8 cellular contexts compared by ENCODE assay signal in genomic region chr2:127386764-127387654, GRCh38. TPM values are rescaled to one million over a fixed set of nuclear protein-coding genes. Genes with fewer than 3 reads are reported as not detected.
DNase-seq lines count a peak whose midpoint lies in the region; ATAC-seq and TF ChIP-seq lines count a peak whose summit lies in the region.

No MANE protein-coding gene starts in this region.

- H3K4me3 ChIP-seq in AG04450 (ENCODE audit: low read depth, low read length) = peak overlapping the region; percentile 78
- peak overlapping the region; percentile 88 for H3K4me3 ChIP-seq in choroid plexus epithelial cell (ENCODE audit: low read depth, low read length)

- no peaks in the 10 kb centered on the region for H3K27me3 ChIP-seq in AG04450 (ENCODE audit: control insufficient read depth, insufficient read depth, low read length)

- no peaks in the 10 kb centered on the region; the same call in 1 of the 2 replicates for H3K9me3 ChIP-seq in AG04450 (ENCODE audit: control insufficient read depth, insufficient read depth, low read length)

- peaks cover 70% of the 10 kb centered on the region for H3K4me1 Mint-ChIP-seq in activated CD4-positive, alpha-beta T cell treated with anti-CD3 and anti-CD28 coated beads for 36 hours

- ATAC-seq in GM19023 (IDR thresholded peaks at IDR 0.05; ENCODE audit: unreplicated experiment) = peak; percentile 73
- ATAC-seq in HG03196 (IDR thresholded peaks at IDR 0.05; ENCODE audit: unreplicated experiment) = peak; percentile 62
- peak; percentile 76 for ATAC-seq in activated CD4-positive, alpha-beta T cell treated with anti-CD3 and anti-CD28 coated beads for 36 hours
- peak; percentile 79 for ATAC-seq in left colon

- CTCF ChIA-PET in AG04450 (lab: Charles Lee) = interaction anchor here (0.6 to 1.8 kb wide), 3 partner anchors 63 to 737 kb away, joined by 3 to 4 read pairs (median 4); no protein-coding TSS in a partner anchor
- CTCF ChIA-PET in activated CD4-positive, alpha-beta T cell treated with anti-CD3 and anti-CD28 coated beads for 36 hours (lab: Charles Lee) = interaction anchor here (1.0 to 1.5 kb wide), 2 partner anchors 21 to 101 kb away, joined by 5 read pairs; no protein-coding TSS in a partner anchor

- DNase-seq in AG04450 (ENCODE audit: low read depth, low spot score) (peak; percentile 78), NCI-H446 treated with DMSO at 0.1 percent for 48 hours (lab: John Stamatoyannopoulos, UW) (peak; percentile 79), choroid plexus epithelial cell (ENCODE audit: low read depth) (peak; percentile 92), left colon (peak; percentile 87 to 88)
- peak; percentile 90 for DNase-seq in activated CD4-positive, alpha-beta T cell treated with anti-CD3 and anti-CD28 coated beads for 36 hours
- DNase-seq in stimulated activated CD4-positive, alpha-beta T cell treated with anti-CD3 and anti-CD28 coated beads, Interleukin-1b, Interleukin-23, amount 100 ng/mL, for 4 hours (ENCODE audit: low read depth in 2 of 2) = peak; percentile 53 to 68

- TF ChIP-seq CTCF in AG04450 (IDR thresholded peaks at IDR 0.05; ENCODE audit: low read depth, low read length) = no peak
- TF ChIP-seq CTCF in choroid plexus epithelial cell (conservative IDR thresholded peaks at IDR 0.05; ENCODE audit: low read depth, low read length) = no peak

- no peaks in the 10 kb centered on the region for H3K27me3 Mint-ChIP-seq in activated CD4-positive, alpha-beta T cell treated with anti-CD3 and anti-CD28 coated beads for 36 hours

- intact Hi-C loops in activated CD4-positive, alpha-beta T cell treated with anti-CD3 and anti-CD28 coated beads for 36 hours (cut with DNase I, micrococcal nuclease) = loop anchor here (1.0 to 10.0 kb wide), 8 partner anchors 32 to 732 kb away; partner anchors contain the start of genes IWS1 (in 2 of the 2), BIN1 (in 1 of the 2), GYPC (in 1 of the 2) and SFT2D3 (in 1 of the 2)
- intact Hi-C loops in left colon (cut with DNase I, micrococcal nuclease) = no loop called here

- POLR2A ChIA-PET in AG04450 (lab: Yijun Ruan, JAX) = interaction anchor here (0.6 kb wide), 1 partner anchor 32 kb away, joined by 3 read pairs; no protein-coding TSS in a partner anchor
- POLR2A ChIA-PET in activated CD4-positive, alpha-beta T cell treated with anti-CD3 and anti-CD28 coated beads for 36 hours (lab: Charles Lee) = no interaction called here

- H3K36me3 Mint-ChIP-seq in activated CD4-positive, alpha-beta T cell treated with anti-CD3 and anti-CD28 coated beads for 36 hours (ENCODE audit: low read depth) = peaks cover 10% of the 10 kb centered on the region

- H3K27ac ChIP-seq in AG04450 (ENCODE audit: low read depth, low read length) = peak overlapping the region; percentile 96

- H3K4me3 Mint-ChIP-seq in activated CD4-positive, alpha-beta T cell treated with anti-CD3 and anti-CD28 coated beads for 36 hours = peak overlapping the region; percentile 83

- H3K9me3 Mint-ChIP-seq in activated CD4-positive, alpha-beta T cell treated with anti-CD3 and anti-CD28 coated beads for 36 hours (ENCODE audit: low read depth) = no peaks in the 10 kb centered on the region

- H3K27ac Mint-ChIP-seq in activated CD4-positive, alpha-beta T cell treated with anti-CD3 and anti-CD28 coated beads for 36 hours = peak overlapping the region; percentile 66

RNA-seq across cellular contexts. Expression of gene MAP3K2, which starts 0.8 kb away (rescaled TPM):
- 14.9 and 15.5 TPM in 2 replicates for polyA plus RNA-seq in AG04450 (2011; rRNA removed)
- 26.8 and 36.7 TPM in 2 replicates for polyA minus RNA-seq in AG04450 (2011; rRNA and poly(A)+ RNA removed)
- total RNA-seq in activated CD4-positive, alpha-beta T cell treated with anti-CD3 and anti-CD28 coated beads for 36 hours = 10 to 100 TPM; 35.2 to 35.6 TPM
- 10 to 100 TPM; 73.1 to 81.7 TPM for total RNA-seq in left colon

RNA-seq across cellular contexts. Expression of gene PROC, which starts 31.2 kb away (rescaled TPM):
- not detected in 2 replicates for polyA plus RNA-seq in AG04450 (2011; rRNA removed)
- polyA minus RNA-seq in AG04450 (2011; rRNA and poly(A)+ RNA removed) = not detected in 2 replicates
- total RNA-seq in activated CD4-positive, alpha-beta T cell treated with anti-CD3 and anti-CD28 coated beads for 36 hours = not detected
- 1 to 10 TPM; 2.9 to 3.6 TPM for total RNA-seq in left colon

Comparison
In these comparisons a context has a peak if more than half of its experiments do, and no peak if none do; other contexts are left out.
1. Peak in every context shown above with its lines: DNase-seq, ATAC-seq, H3K4me3 ChIP-seq and H3K27ac ChIP-seq.
2. intact Hi-C loops: an anchor here in activated CD4-positive, alpha-beta T cell treated with anti-CD3 and anti-CD28 coated beads for 36 hours (1.0 to 10.0 kb wide); none called in left colon.